In genomic region chr1:92784639-92785500, GRCh38 we compare ENCODE assay signal across 8 cellular contexts. TPM values are rescaled to one million over a fixed set of nuclear protein-coding genes. Genes with fewer than 3 reads are reported as not detected.
DNase-seq lines count a peak whose midpoint lies in the region; ATAC-seq and TF ChIP-seq lines count a peak whose summit lies in the region.

Gene EVI5, minus strand, starts transcription at chr1:92785108. Its CDS starts 48,562 bp downstream, at chr1:92736546.

- H3K27ac Mint-ChIP-seq in activated T-helper 2 cell treated with anti-CD3 and anti-CD28 coated beads, Interferon-gamma antibody, Interleukin-2, Interleukin-4, amounts not matched to agents 10 μg/mL and 5 μg/mL and 100 μg/mL, durations not matched to agents 14 hours and 24 hours and 36 hours: no peak within 1 kb of the TSS
- peak within 1 kb of the TSS in 6 of 10 donors; percentile 1 to 67 (median 32) for H3K27ac Mint-ChIP-seq in naive thymus-derived CD8-positive, alpha-beta T cell

- H3K9ac ChIP-seq in GM23248: peak within 1 kb of the TSS; percentile 89
- peak within 1 kb of the TSS; percentile 87 for H3K9ac ChIP-seq in Karpas-422 (ENCODE audit: low read length)

- no peaks in the 10 kb centered on the region for H3K9me3 ChIP-seq in GM23248 (ENCODE audit: low read depth)
- H3K9me3 ChIP-seq in Karpas-422 (ENCODE audit: low read length): no peaks in the 10 kb centered on the region

- peaks cover 13% of the 10 kb centered on the region for H3F3A ChIP-seq in GM23248 (ENCODE audit: insufficient read depth)

- H4K20me1 ChIP-seq in GM23248 (ENCODE audit: insufficient read depth) (no peaks in the 10 kb centered on the region), Karpas-422 (ENCODE audit: insufficient read depth, low read depth, low read length) (no peaks in the 10 kb centered on the region)

- DNase-seq in EH (ENCODE audit: low read depth) (peak; percentile 98), GM23248 (peak; percentile 99), Karpas-422 (peak; percentile 98), RPMI7951 (ENCODE audit: low read depth) (peak; percentile 96), fibroblast of mammary gland (ENCODE audit: low read depth) (peak; percentile 93)
- DNase-seq in activated T-helper 2 cell treated with anti-CD3 and anti-CD28 coated beads, Interferon-gamma antibody, Interleukin-2, Interleukin-4, amounts not matched to agents 10 μg/mL and 5 μg/mL and 100 μg/mL, durations not matched to agents 14 hours and 24 hours and 36 hours (ENCODE audit: low spot score): peak; percentile 46
- DNase-seq in naive thymus-derived CD8-positive, alpha-beta T cell: peak; percentile 35 to 75 (median 58)
- DNase-seq in stimulated activated naive CD4-positive, alpha-beta T cell (lab: John Stamatoyannopoulos, UW): peak; percentile 40 to 61 (median 46)

- WGBS in GM23248 (ENCODE audit: low coverage in 1 of 2, low lambda C conversion rate in 2 of 2, missing lambda C conversion rate in 2 of 2), 2 experiments: 1% methylated on average over 75 to 85 of the region's 94 CpGs

- H3K4me2 ChIP-seq in GM23248 (ENCODE audit: unreplicated experiment): peak within 1 kb of the TSS; percentile 89
- peak within 1 kb of the TSS; percentile 93 for H3K4me2 ChIP-seq in Karpas-422 (ENCODE audit: low read depth, low read length, poor library complexity, severe bottlenecking)

- H3K27me3 Mint-ChIP-seq in activated T-helper 2 cell treated with anti-CD3 and anti-CD28 coated beads, Interferon-gamma antibody, Interleukin-2, Interleukin-4, amounts not matched to agents 10 μg/mL and 5 μg/mL and 100 μg/mL, durations not matched to agents 14 hours and 24 hours and 36 hours (ENCODE audit: low read depth): peaks cover 72% of the 10 kb centered on the region
- H3K27me3 Mint-ChIP-seq in naive thymus-derived CD8-positive, alpha-beta T cell: peaks cover 11 to 56% (median 40%) of the 10 kb centered on the region in 5 donors

- TF ChIP-seq CTCF in fibroblast of mammary gland (conservative IDR thresholded peaks at IDR 0.05; ENCODE audit: control insufficient read depth, insufficient read depth, low read depth, low read length): no peak

- H3K9me3 Mint-ChIP-seq in activated T-helper 2 cell treated with anti-CD3 and anti-CD28 coated beads, Interferon-gamma antibody, Interleukin-2, Interleukin-4, amounts not matched to agents 10 μg/mL and 5 μg/mL and 100 μg/mL, durations not matched to agents 14 hours and 24 hours and 36 hours: no peaks in the 10 kb centered on the region
- no peaks in the 10 kb centered on the region for H3K9me3 Mint-ChIP-seq in naive thymus-derived CD8-positive, alpha-beta T cell

- H3K27ac ChIP-seq in GM23248 (peak within 1 kb of the TSS; percentile 94), Karpas-422 (ENCODE audit: low read length) (no peak within 1 kb of the TSS)

- peak within 1 kb of the TSS; percentile 88 for H2AFZ ChIP-seq in GM23248
- peak within 1 kb of the TSS; percentile 86 for H2AFZ ChIP-seq in Karpas-422 (ENCODE audit: low read length)

- 0 out of 2 replicates have a peak, but pooled peaks cover 11% of the 10 kb centered on the region for H3K4me1 ChIP-seq in GM23248 (ENCODE audit: insufficient read depth)
- H3K4me1 ChIP-seq in Karpas-422 (ENCODE audit: low read length): peaks cover 12% of the 10 kb centered on the region

- intact Hi-C loops in activated T-helper 2 cell treated with anti-CD3 and anti-CD28 coated beads, Interferon-gamma antibody, Interleukin-2, Interleukin-4, amounts not matched to agents 10 μg/mL and 5 μg/mL and 100 μg/mL, durations not matched to agents 14 hours and 24 hours and 36 hours (cut with micrococcal nuclease): loop anchor here (2.0 kb wide), 1 partner anchor 46 kb away; no protein-coding TSS in a partner anchor

- H3K4me3 ChIP-seq in GM23248: peak within 1 kb of the TSS; percentile 73
- H3K4me3 ChIP-seq in Karpas-422 (ENCODE audit: low read length): peak within 1 kb of the TSS; percentile 78
- peak within 1 kb of the TSS; percentile 73 for H3K4me3 ChIP-seq in fibroblast of mammary gland (ENCODE audit: control insufficient read depth, low read depth, low read length)

- H3K36me3 ChIP-seq in GM23248 (ENCODE audit: low read depth) (no peaks in the 10 kb centered on the region), Karpas-422 (ENCODE audit: insufficient read depth, low read length) (no peaks in the 10 kb centered on the region)

- H3K79me2 ChIP-seq in GM23248 (ENCODE audit: insufficient read depth) (peaks cover 36% of the 10 kb centered on the region), Karpas-422 (ENCODE audit: low read length) (peaks cover 37% of the 10 kb centered on the region)

- ATAC-seq in naive thymus-derived CD8-positive, alpha-beta T cell: peak; percentile 79 to 81

- peaks cover 3% of the 10 kb centered on the region for H3K36me3 Mint-ChIP-seq in activated T-helper 2 cell treated with anti-CD3 and anti-CD28 coated beads, Interferon-gamma antibody, Interleukin-2, Interleukin-4, amounts not matched to agents 10 μg/mL and 5 μg/mL and 100 μg/mL, durations not matched to agents 14 hours and 24 hours and 36 hours (ENCODE audit: low read depth)
- H3K36me3 Mint-ChIP-seq in naive thymus-derived CD8-positive, alpha-beta T cell: peaks cover 0 to 6% (median 0%) of the 10 kb centered on the region in 3 donors

- in situ Hi-C loops in GM23248 (cut with MboI): no loop called here

- no peaks in the 10 kb centered on the region for H3K9me2 ChIP-seq in GM23248 (ENCODE audit: insufficient read depth)
- no peaks in the 10 kb centered on the region for H3K9me2 ChIP-seq in Karpas-422 (replicated peaks; ENCODE audit: insufficient read depth, low read length)

- POLR2A ChIA-PET in naive thymus-derived CD8-positive, alpha-beta T cell (lab: Charles Lee): interaction anchor here (0.8 to 1.1 kb wide), 2 partner anchors 13 to 47 kb away, joined by 3 to 4 read pairs; partner anchors contain the start of gene RPL5

- peak within 1 kb of the TSS; percentile 66 for H3K4me3 Mint-ChIP-seq in activated T-helper 2 cell treated with anti-CD3 and anti-CD28 coated beads, Interferon-gamma antibody, Interleukin-2, Interleukin-4, amounts not matched to agents 10 μg/mL and 5 μg/mL and 100 μg/mL, durations not matched to agents 14 hours and 24 hours and 36 hours (ENCODE audit: low read depth)
- H3K4me3 Mint-ChIP-seq in naive thymus-derived CD8-positive, alpha-beta T cell: peak within 1 kb of the TSS; percentile 72 to 86 (median 81)

- H3K4me1 Mint-ChIP-seq in activated T-helper 2 cell treated with anti-CD3 and anti-CD28 coated beads, Interferon-gamma antibody, Interleukin-2, Interleukin-4, amounts not matched to agents 10 μg/mL and 5 μg/mL and 100 μg/mL, durations not matched to agents 14 hours and 24 hours and 36 hours (ENCODE audit: low read depth): peaks cover 14% of the 10 kb centered on the region
- peaks cover 3 to 28% (median 17%) of the 10 kb centered on the region in 4 donors for H3K4me1 Mint-ChIP-seq in naive thymus-derived CD8-positive, alpha-beta T cell

- H3K27me3 ChIP-seq in GM23248 (replicated peaks; ENCODE audit: insufficient read depth): no peaks in the 10 kb centered on the region
- H3K27me3 ChIP-seq in Karpas-422 (ENCODE audit: low read length): no peaks in the 10 kb centered on the region; the same call in 1 of the 2 replicates

RNA-seq across cellular contexts. Expression of gene EVI5, which starts in this region (rescaled TPM):
- 16.5 and 24.5 TPM in 2 replicates for total RNA-seq in GM23248 (2014; rRNA removed; shearing (Covaris generic))
- 18.7 and 20.0 TPM in 2 replicates for polyA plus RNA-seq in GM23248 (2016; fragmentation: Nextera tagmentation; extraction: Ambion mirVana)
- 11.4 and 37.1 TPM in 2 replicates for total RNA-seq in Karpas-422 (2014; rRNA removed; shearing (Covaris generic); ENCODE audit: low replicate concordance)
- 11.8 and 12.6 TPM in 2 replicates for total RNA-seq in RPMI7951 (2014; rRNA removed; shearing (Covaris generic))
- total RNA-seq in activated T-helper 2 cell treated with anti-CD3 and anti-CD28 coated beads, Interferon-gamma antibody, Interleukin-2, Interleukin-4, amounts not matched to agents 10 μg/mL and 5 μg/mL and 100 μg/mL, durations not matched to agents 14 hours and 24 hours and 36 hours: 60.8 and 63.4 TPM in 2 replicates
- total RNA-seq in naive thymus-derived CD8-positive, alpha-beta T cell: 1 to 10 TPM; 1.8 TPM
- polyA plus RNA-seq in naive thymus-derived CD8-positive, alpha-beta T cell: under 1 TPM; 0.18 to 0.99 (median 0.33) TPM

Comparison
In these comparisons a context has a peak if more than half of its experiments do, and no peak if none do; other contexts are left out.
1. DNase-seq: peak in every context shown above with its lines; median percentile 99 in GM23248; 98 in EH; 98 in Karpas-422; 96 in RPMI7951; 93 in fibroblast of mammary gland; 58 in naive thymus-derived CD8-positive, alpha-beta T cell; 46 in activated T-helper 2 cell treated with anti-CD3 and anti-CD28 coated beads, Interferon-gamma antibody, Interleukin-2, Interleukin-4, amounts not matched to agents 10 μg/mL and 5 μg/mL and 100 μg/mL, durations not matched to agents 14 hours and 24 hours and 36 hours; 46 in stimulated activated naive CD4-positive, alpha-beta T cell.